In the genomic region with DNA sequence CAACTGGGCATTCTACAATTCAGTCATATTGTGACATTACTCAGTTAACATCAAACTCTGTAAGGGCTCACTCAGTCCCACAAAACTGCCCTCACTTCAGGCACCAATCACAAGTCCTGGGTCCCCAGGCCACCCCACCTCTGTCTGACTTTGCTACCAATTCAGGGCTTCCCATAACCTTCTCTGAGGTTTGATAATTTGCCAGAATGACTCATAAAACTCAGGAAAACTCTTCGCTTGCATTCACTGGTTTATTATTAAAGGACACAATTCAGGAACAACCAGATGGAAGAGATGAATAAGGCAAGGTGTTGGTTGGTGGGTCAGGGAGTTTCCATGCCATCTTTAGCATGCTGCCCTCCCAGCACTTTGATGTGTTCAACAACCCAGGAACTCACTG, we compare ENCODE assay signal across 10 cellular contexts. TPM values are rescaled to one million over a fixed set of nuclear protein-coding genes. Genes with fewer than 3 reads are reported as not detected.
DNase-seq lines count a peak whose midpoint lies in the region; ATAC-seq, FAIRE-seq and TF ChIP-seq lines count a peak whose summit lies in the region.
"Had no signal": no experiment of that assay in that cellular context is flagged by ENCODE, and none has a peak within 500 bp of the region (broad histone marks: within the 10 kb centered on the region; RNA-seq: fewer than 3 reads in every experiment).

No MANE protein-coding gene starts in this region.

- H3K27ac ChIP-seq in psoas muscle, result no peak overlapping the region
- H3K27ac ChIP-seq: coronary artery, VCaP had no signal

- no peak for TF ChIP-seq CTCF in psoas muscle (IDR thresholded peaks at IDR 0.05)

- H3K36me3 ChIP-seq in psoas muscle (ENCODE audit: insufficient read depth in 1 of 2, low read depth in 1 of 2), result peaks cover 0 to 2% of the 10 kb centered on the region in 2 donors

- no peaks in the 10 kb centered on the region for H3K9me3 ChIP-seq in psoas muscle

- peak; percentile 9 for FAIRE-seq in GM12892 (lab: Jason Lieb, UNC)

- peak in 3 of 4 donors; percentile 41 to 45 (median 43) for ATAC-seq in psoas muscle
- ATAC-seq: activated T-cell treated with anti-CD3 and anti-CD28 coated beads, Interleukin-2, amount 50 U/mL, for 72 hours had no signal

- intact Hi-C loops in psoas muscle (cut with DNase I), result no loop called here

- TF ChIP-seq POLR2A in GM12892 (IDR thresholded peaks at IDR 0.05; ENCODE audit: low read depth, low read length), result no peak

- WGBS in psoas muscle, 3 donors, result 0 to 29% (median 26%) methylated on average over 1 of the region's 1 CpG

- H3K27me3 ChIP-seq in psoas muscle (ENCODE audit: insufficient read depth in 3 of 3, low read length in 2 of 3), result no peaks in the 10 kb centered on the region

- H3K4me1 ChIP-seq in psoas muscle, result peaks cover 21% of the 10 kb centered on the region

- DNase-seq in GM12892 (ENCODE audit: insufficient read length) (no peak), RKO (ENCODE audit: low spot score) (peak; percentile 12), fibroblast of gingiva (ENCODE audit: low read depth) (peak; percentile 34), psoas muscle (no peak), DMS153 (lab: John Stamatoyannopoulos, UW) (no peak), T-helper 9 cell (no peak), SK-N-DZ (ENCODE audit: low spot score) (no peak)
- DNase-seq: activated T-cell treated with anti-CD3 and anti-CD28 coated beads, Interleukin-2, amount 50 U/mL, for 72 hours had no signal

- no peak overlapping the region for H3K4me3 ChIP-seq in psoas muscle
- H3K4me3 ChIP-seq: coronary artery had no signal

RNA-seq across cellular contexts. Expression of gene AVL9, which starts 41.3 kb away (rescaled TPM):
- polyA plus RNA-seq in GM12892 (2012; ENCODE audit: missing spikeins), result 16.9 TPM
- 10 to 100 TPM; 11.5 to 25.2 (median 21.0) TPM for total RNA-seq in psoas muscle
- 10 to 100 TPM in 2 of 3 donors, 1 to 10 TPM in 1; 8.1 to 23.8 (median 17.5) TPM for polyA plus RNA-seq in psoas muscle
- 18.9 and 19.6 TPM in 2 replicates for polyA plus RNA-seq in SK-N-DZ (2014; cell fraction: cytosol; rRNA removed)
- 17.6 and 31.7 TPM in 2 replicates for polyA plus RNA-seq in SK-N-DZ (2014; cell fraction: nucleus; rRNA removed)

RNA-seq across cellular contexts. Expression of gene LSM5, which starts 46.4 kb away (rescaled TPM):
- polyA plus RNA-seq in GM12892 (2012; ENCODE audit: missing spikeins), result 102 TPM
- total RNA-seq in psoas muscle, result 10 to 100 TPM; 19.6 to 44.3 (median 35.6) TPM
- polyA plus RNA-seq in psoas muscle, result 100 to 1,000 TPM in 1 of 3 donors, 10 to 100 TPM in 2; 54.3 to 108 (median 70.5) TPM
- 182 and 390 TPM in 2 replicates for polyA plus RNA-seq in SK-N-DZ (2014; cell fraction: cytosol; rRNA removed)
- polyA plus RNA-seq in SK-N-DZ (2014; cell fraction: nucleus; rRNA removed), result 139 and 172 TPM in 2 replicates

Comparison
In these comparisons a context has a peak if more than half of its experiments do, and no peak if none do; other contexts are left out.
1. DNase-seq: peak in RKO (single experiment) and fibroblast of gingiva (single experiment); none in GM12892 (single experiment), psoas muscle (0 of 2), DMS153 (single experiment), T-helper 9 cell (single experiment) and SK-N-DZ (single experiment).